In genomic region chr10:63671317-63671937, GRCh38 we compare ENCODE assay signal across 1 cellular context.
TF ChIP-seq lines count a peak whose summit lies in the region.

No MANE protein-coding gene starts in this region.

TF ChIP-seq in WTC11, 78 proteins besides CTCF, POLR2A, EP300 and RAD21 (continued from another document):
- no peak for TF ChIP-seq PREB (CRISPR knock-in tag; IDR thresholded peaks at IDR 0.05; ENCODE audit: borderline replicate concordance)
- TF ChIP-seq ARID4B (CRISPR knock-in tag; IDR thresholded peaks at IDR 0.05; ENCODE audit: borderline replicate concordance): no peak
- TF ChIP-seq ZNF423 (CRISPR knock-in tag; IDR thresholded peaks at IDR 0.05): no peak
